In the genomic region with DNA sequence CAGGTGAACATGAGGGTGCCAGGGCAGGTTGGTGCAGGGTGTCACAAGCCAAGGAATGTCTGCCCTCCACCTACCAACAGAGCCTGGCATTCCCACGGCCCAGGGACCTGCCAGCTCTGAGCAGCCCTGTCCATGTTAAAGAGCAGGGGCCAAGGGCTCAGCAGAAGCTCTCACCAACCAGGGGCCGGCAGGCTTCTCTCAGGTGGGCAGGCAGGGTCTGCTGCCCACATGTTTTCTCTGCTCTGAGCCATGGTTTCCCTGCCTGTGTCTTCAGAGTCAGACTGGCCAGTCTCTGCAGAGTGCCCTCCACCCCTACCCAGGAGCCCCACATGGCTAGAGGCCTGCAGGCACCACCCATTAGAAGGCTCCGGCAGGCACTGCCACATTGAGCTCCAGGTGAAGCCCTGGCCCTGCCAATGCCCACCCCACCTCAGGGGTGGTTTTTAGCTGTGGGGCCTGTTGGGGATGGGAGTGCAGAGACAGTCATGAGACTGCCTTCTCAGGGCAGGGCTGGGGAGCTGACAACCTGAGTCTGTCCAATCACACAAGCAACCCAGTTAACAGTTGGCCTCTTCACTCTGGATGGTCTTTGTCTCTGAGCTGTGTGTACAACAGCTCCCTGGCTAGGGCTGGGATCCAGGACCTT, we compare ENCODE assay signal across 21 cellular contexts.
DNase-seq lines count a peak whose midpoint lies in the region; ATAC-seq and TF ChIP-seq lines count a peak whose summit lies in the region.
"Had no signal": no experiment of that assay in that cellular context is flagged by ENCODE, and none has a peak within 500 bp of the region (broad histone marks: within the 10 kb centered on the region; RNA-seq: fewer than 3 reads in every experiment).

No MANE protein-coding gene starts in this region.

- H3K36me3 ChIP-seq in left ventricle myocardium inferior (no peaks in the 10 kb centered on the region), osteoblast (ENCODE audit: insufficient read depth, low read length) (peaks cover 24% of the 10 kb centered on the region)
- H3K36me3 ChIP-seq: breast epithelium had no signal

- no peaks in the 10 kb centered on the region for H3K4me1 Mint-ChIP-seq in activated T-helper 17 cell treated with anti-CD3 and anti-CD28 coated beads, Interleukin-2, amount 50 U/mL, for 72 hours
- H3K4me1 Mint-ChIP-seq: natural killer cell had no signal

- TF ChIP-seq CTCF in left ventricle myocardium inferior (IDR thresholded peaks at IDR 0.05; ENCODE audit: borderline replicate concordance) = no peak
- no peak for TF ChIP-seq CTCF in osteoblast (IDR thresholded peaks at IDR 0.05; ENCODE audit: extremely low read depth, low read depth, low read length)

- H3K4me3 Mint-ChIP-seq in activated T-helper 17 cell treated with anti-CD3 and anti-CD28 coated beads, Interleukin-2, amount 50 U/mL, for 72 hours = no peak overlapping the region
- H3K4me3 Mint-ChIP-seq: activated CD8-positive, alpha-beta T cell treated with anti-CD3 and anti-CD28 coated beads for 36 hours; activated T-helper 1 cell treated with anti-CD3 and anti-CD28 coated beads, Interleukin-12 subunit alpha, Interleukin-12 subunit beta, Interleukin-2, Interleukin-4 antibody, amounts not matched to agents 30 ng/mL and 10 ng/mL and 1 ng/mL, durations not matched to agents 14 hours and 24 hours and 36 hours; dendritic cell treated with granulocyte-macrophage colony-stimulating factor and Interleukin-4, amounts not matched to agents 40 ng/mL and 50 ng/mL, for 4 days; natural killer cell had no signal

- intact Hi-C loops in cardiac septum (cut with DNase I) (loop anchor here (5.0 kb wide), 1 partner anchor 53 kb away; no protein-coding TSS in a partner anchor), left ventricle myocardium inferior (cut with micrococcal nuclease) (no loop called here)

- peak; percentile 44 for DNase-seq in cardiac septum (ENCODE audit: low spot score)
- no peak for DNase-seq in left ventricle myocardium inferior
- peak; percentile 41 for DNase-seq in ecto neural progenitor cell (ENCODE audit: low spot score)
- no peak for DNase-seq in osteoblast (ENCODE audit: insufficient read length, low spot score, missing footprints)
- DNase-seq in HuH-7.5 (ENCODE audit: low spot score) = no peak
- DNase-seq: activated CD8-positive, alpha-beta T cell treated with anti-CD3 and anti-CD28 coated beads for 36 hours; foreskin keratinocyte; GOT3; hippocampal formation; NCI-H146; NCI-H748 treated with DMSO at 0.1 percent for 48 hours; SHP77 treated with DMSO at 0.1 percent for 48 hours; small intestine; stimulated activated CD4-positive, alpha-beta T cell treated with anti-CD3 and anti-CD28 coated beads, Interleukin-4, amount 100 ng/mL, for 1 hour had no signal

- H3K4me2 ChIP-seq in osteoblast (ENCODE audit: insufficient read depth, low read length) = no peak overlapping the region

- no peak overlapping the region for H3K4me3 ChIP-seq in left ventricle myocardium inferior
- H3K4me3 ChIP-seq in osteoblast (ENCODE audit: insufficient read depth, low read length) = no peak overlapping the region
- H3K4me3 ChIP-seq: breast epithelium had no signal

- H3K36me3 Mint-ChIP-seq in activated T-helper 17 cell treated with anti-CD3 and anti-CD28 coated beads, Interleukin-2, amount 50 U/mL, for 72 hours (ENCODE audit: low read depth) = no peaks in the 10 kb centered on the region
- H3K36me3 Mint-ChIP-seq: natural killer cell had no signal

- ATAC-seq in activated T-helper 17 cell treated with anti-CD3 and anti-CD28 coated beads, Interleukin-2, amount 50 U/mL, for 72 hours (replicated peaks) = no peak
- ATAC-seq in HG03342 (IDR thresholded peaks at IDR 0.05; ENCODE audit: unreplicated experiment) = no peak
- ATAC-seq: activated CD8-positive, alpha-beta T cell treated with anti-CD3 and anti-CD28 coated beads for 36 hours; foreskin keratinocyte; HepG2 had no signal

- H2AFZ ChIP-seq in osteoblast (ENCODE audit: low read length) = no peak overlapping the region

- H3K4me1 ChIP-seq in left ventricle myocardium inferior (peaks cover 45% of the 10 kb centered on the region), osteoblast (ENCODE audit: insufficient read depth, low read length) (peaks cover 10% of the 10 kb centered on the region)
- H3K4me1 ChIP-seq: breast epithelium had no signal

- H3K27me3 ChIP-seq in left ventricle myocardium inferior (ENCODE audit: low read depth) (peaks cover 20% of the 10 kb centered on the region), osteoblast (ENCODE audit: insufficient read depth, low read length) (no peaks in the 10 kb centered on the region)
- H3K27me3 ChIP-seq: foreskin keratinocyte had no signal

- H3K9me3 Mint-ChIP-seq in activated T-helper 17 cell treated with anti-CD3 and anti-CD28 coated beads, Interleukin-2, amount 50 U/mL, for 72 hours = no peaks in the 10 kb centered on the region
- H3K9me3 Mint-ChIP-seq: activated CD8-positive, alpha-beta T cell treated with anti-CD3 and anti-CD28 coated beads for 36 hours; activated T-helper 1 cell treated with anti-CD3 and anti-CD28 coated beads, Interleukin-12 subunit alpha, Interleukin-12 subunit beta, Interleukin-2, Interleukin-4 antibody, amounts not matched to agents 30 ng/mL and 10 ng/mL and 1 ng/mL, durations not matched to agents 14 hours and 24 hours and 36 hours; dendritic cell treated with granulocyte-macrophage colony-stimulating factor and Interleukin-4, amounts not matched to agents 40 ng/mL and 50 ng/mL, for 4 days; natural killer cell had no signal

- H4K20me1 ChIP-seq in osteoblast (ENCODE audit: insufficient read depth, low read length) = peaks cover 34% of the 10 kb centered on the region

- no peak overlapping the region for H3K27ac Mint-ChIP-seq in activated T-helper 17 cell treated with anti-CD3 and anti-CD28 coated beads, Interleukin-2, amount 50 U/mL, for 72 hours
- H3K27ac Mint-ChIP-seq: activated CD8-positive, alpha-beta T cell treated with anti-CD3 and anti-CD28 coated beads for 36 hours; activated T-helper 1 cell treated with anti-CD3 and anti-CD28 coated beads, Interleukin-12 subunit alpha, Interleukin-12 subunit beta, Interleukin-2, Interleukin-4 antibody, amounts not matched to agents 30 ng/mL and 10 ng/mL and 1 ng/mL, durations not matched to agents 14 hours and 24 hours and 36 hours; dendritic cell treated with granulocyte-macrophage colony-stimulating factor and Interleukin-4, amounts not matched to agents 40 ng/mL and 50 ng/mL, for 4 days; natural killer cell had no signal

- H3K79me2 ChIP-seq in osteoblast (ENCODE audit: insufficient read depth, low read length) = peaks cover 92% of the 10 kb centered on the region

- no peaks in the 10 kb centered on the region for H3K27me3 Mint-ChIP-seq in activated T-helper 17 cell treated with anti-CD3 and anti-CD28 coated beads, Interleukin-2, amount 50 U/mL, for 72 hours
- H3K27me3 Mint-ChIP-seq: activated CD8-positive, alpha-beta T cell treated with anti-CD3 and anti-CD28 coated beads for 36 hours had no signal

- H3K9me3 ChIP-seq in left ventricle myocardium inferior (replicated peaks) = no peaks in the 10 kb centered on the region
- H3K9me3 ChIP-seq in osteoblast (ENCODE audit: low read depth, low read length) = no peaks in the 10 kb centered on the region

- H3K27ac ChIP-seq in left ventricle myocardium inferior (replicated peaks) = no peak overlapping the region
- peak overlapping the region; percentile 28 for H3K27ac ChIP-seq in osteoblast (ENCODE audit: low read depth, low read length)
- H3K27ac ChIP-seq: breast epithelium, foreskin keratinocyte had no signal

Comparison
In these comparisons a context has a peak if more than half of its experiments do, and no peak if none do; other contexts are left out.
1. DNase-seq: peak in cardiac septum (single experiment) and ecto neural progenitor cell (single experiment); none in left ventricle myocardium inferior (single experiment), osteoblast (single experiment) and HuH-7.5 (single experiment).